ENCODE assay signal across 15 cellular contexts in the genomic region with DNA sequence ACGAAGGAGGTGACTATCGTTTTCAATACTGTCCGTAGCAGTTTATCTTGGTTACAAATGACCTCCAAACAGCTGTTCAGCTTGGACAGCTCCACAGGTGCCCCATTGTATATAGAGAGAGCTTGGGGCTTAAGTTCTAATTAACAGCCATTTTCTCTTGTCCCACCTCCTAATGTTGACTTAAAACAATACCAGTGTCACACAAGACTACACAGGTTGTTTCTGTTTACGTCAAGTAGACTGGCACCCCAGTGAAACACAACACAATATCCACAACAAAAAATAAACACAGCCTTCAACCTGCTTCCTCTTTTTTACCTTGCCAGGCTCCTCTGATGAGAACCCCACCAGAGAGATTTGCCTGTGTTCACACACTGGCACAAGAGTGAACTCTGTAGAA. TPM values are rescaled to one million over a fixed set of nuclear protein-coding genes. Genes with fewer than 3 reads are reported as not detected.
DNase-seq lines count a peak whose midpoint lies in the region; ATAC-seq and TF ChIP-seq lines count a peak whose summit lies in the region.
"Had no signal": no experiment of that assay in that cellular context is flagged by ENCODE, and none has a peak within 500 bp of the region (broad histone marks: within the 10 kb centered on the region; RNA-seq: fewer than 3 reads in every experiment).

No MANE protein-coding gene starts in this region.

- DNase-seq in left lobe of liver (ENCODE audit: low spot score), result no peak
- no peak for DNase-seq in foreskin keratinocyte
- no peak for DNase-seq in SKM-1 treated with dmso at 0.1 percent for 144 hours (lab: John Stamatoyannopoulos, UW; ENCODE audit: unreplicated experiment)
- DNase-seq in cerebellar cortex (ENCODE audit: low spot score), result no peak
- no peak for DNase-seq in cerebellar nuclear complex (lab: John Stamatoyannopoulos, UW)
- DNase-seq: DMS79 treated with DMSO at 0.1 percent for 48 hours, esophagus squamous epithelium, H9, kidney, NCI-H1092 treated with DMSO at 0.1 percent for 48 hours, sigmoid colon, SK-N-SH had no signal

- ATAC-seq in GM18909 (IDR thresholded peaks at IDR 0.05; ENCODE audit: poor library complexity, unreplicated experiment) (peak; percentile 78), GM21825 (IDR thresholded peaks at IDR 0.05; ENCODE audit: unreplicated experiment) (peak; percentile 82), HG03460 (IDR thresholded peaks at IDR 0.05; ENCODE audit: unreplicated experiment) (peak; percentile 73), left lobe of liver (peak; percentile 72), foreskin keratinocyte (no peak)

- TF ChIP-seq CTCF in foreskin keratinocyte (conservative IDR thresholded peaks at IDR 0.05), result no peak

- no peaks in the 10 kb centered on the region for H3K27me3 ChIP-seq in foreskin keratinocyte
- H3K27me3 ChIP-seq: esophagus squamous epithelium, sigmoid colon had no signal

- no peak overlapping the region for H3K27ac ChIP-seq in foreskin keratinocyte
- H3K27ac ChIP-seq: sigmoid colon had no signal

- no peaks in the 10 kb centered on the region for H3K4me1 ChIP-seq in foreskin keratinocyte
- H3K4me1 ChIP-seq: esophagus squamous epithelium had no signal

RNA-seq across cellular contexts. Expression of a gene that starts 39.8 kb away (rescaled TPM):
- total RNA-seq in left lobe of liver, result 36.6 TPM
- 21.4 and 24.2 TPM in 2 replicates for total RNA-seq in foreskin keratinocyte
- polyA plus RNA-seq in foreskin keratinocyte, result 15.1 and 19.0 TPM in 2 replicates
